ENCODE assay signal across 21 cellular contexts in the genomic region with DNA sequence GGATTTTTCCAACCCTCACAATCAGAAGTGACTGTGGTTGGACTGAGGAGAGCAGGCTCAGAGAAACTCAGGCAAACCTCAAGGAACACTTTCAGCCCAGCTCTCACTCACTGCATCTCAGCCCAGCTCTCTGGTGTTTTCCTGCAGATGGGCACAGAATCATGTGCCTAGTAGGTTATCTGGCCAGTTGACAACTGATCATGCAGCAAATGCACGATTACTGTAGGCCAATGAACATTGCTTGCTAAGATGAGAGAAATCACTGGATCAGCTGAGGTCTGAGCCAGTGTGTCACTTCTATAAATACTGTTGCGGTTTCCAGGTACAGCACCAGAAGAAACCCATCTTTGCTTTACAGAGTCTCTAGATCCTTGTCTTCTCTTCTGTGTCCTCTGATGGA.
"Had no signal": no experiment of that assay in that cellular context is flagged by ENCODE, and none has a peak within 500 bp of the region (broad histone marks: within the 10 kb centered on the region; RNA-seq: fewer than 3 reads in every experiment).

No MANE protein-coding gene starts in this region.

- H3K9me3 ChIP-seq: colonic mucosa, left lung, lower lobe of right lung, right atrium auricular region, tibial nerve had no signal

- DNase-seq: activated CD4-positive, alpha-beta T cell treated with anti-CD3 and anti-CD28 coated beads for 4 hours; activated CD4-positive, alpha-beta T cell treated with anti-CD3 and anti-CD28 coated beads, Interleukin-2, amount 50 U/mL, for 4 hours; activated gamma-delta T cell treated with Interleukin-2 at 50 U/mL for 16 hours; activated T-cell treated with anti-CD3 and anti-CD28 coated beads, Interleukin-2, amount 50 U/mL, for 24 hours; anterior cingulate cortex; colonic mucosa; effector CD8-positive, alpha-beta T cell; left lung; lower lobe of right lung; mesenchymal stem cell; naive thymus-derived CD8-positive, alpha-beta T cell; nucleus accumbens; stimulated activated CD4-positive, alpha-beta T cell treated with anti-CD3 and anti-CD28 coated beads, Interleukin-15, amount 100 ng/mL, for 24 hours; stimulated activated CD4-positive, alpha-beta T cell treated with anti-CD3 and anti-CD28 coated beads, Interleukin-2, amount 100 ng/mL, for 24 hours; stimulated activated naive CD4-positive, alpha-beta T cell treated with Interleukin-2 at 50 U/mL for 16 hours had no signal

- H3K36me3 ChIP-seq: colonic mucosa, left lung, lower lobe of right lung, right atrium auricular region, tibial nerve had no signal

- H3K4me3 ChIP-seq: colonic mucosa, left lung, lower lobe of right lung, right atrium auricular region, tibial nerve had no signal

- H3K27ac ChIP-seq: colonic mucosa, epithelial cell of prostate, left lung, lower lobe of right lung, right atrium auricular region, tibial nerve had no signal

- FAIRE-seq: endometrium, frontal cortex had no signal

- ATAC-seq: activated T-helper 17 cell treated with anti-CD3 and anti-CD28 coated beads, Interleukin-2, amount 50 U/mL, for 72 hours; left lung; naive thymus-derived CD8-positive, alpha-beta T cell had no signal

- H3K27me3 ChIP-seq: colonic mucosa, left lung, right atrium auricular region, tibial nerve had no signal

- H3K4me1 ChIP-seq: colonic mucosa, lower lobe of right lung had no signal
